In the genomic region with DNA sequence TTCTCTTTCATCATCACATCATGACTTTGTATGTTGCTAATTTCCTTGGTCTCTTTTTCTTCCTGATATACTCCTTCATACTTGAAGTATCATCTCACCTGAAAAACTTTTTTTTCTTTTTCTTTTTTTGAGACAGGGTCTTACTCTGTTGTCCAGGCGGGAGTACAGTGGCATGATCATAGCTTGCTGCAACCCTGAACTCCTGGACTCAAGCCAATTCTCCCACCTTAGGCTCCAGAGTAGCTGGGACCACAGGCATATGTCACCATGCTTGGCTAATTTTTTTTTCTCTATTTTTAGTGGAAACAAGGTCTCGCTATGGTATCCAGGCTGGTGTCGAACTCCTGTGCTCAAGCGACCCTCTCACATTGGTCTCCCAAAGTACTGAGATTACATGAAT, we compare ENCODE assay signal across 21 cellular contexts.
"Had no signal": no experiment of that assay in that cellular context is flagged by ENCODE, and none has a peak within 500 bp of the region (broad histone marks: within the 10 kb centered on the region; RNA-seq: fewer than 3 reads in every experiment).

No MANE protein-coding gene starts in this region.

- DNase-seq: dermis blood vessel endothelial cell; dorsolateral prefrontal cortex; effector CD4-positive, alpha-beta T cell; effector memory CD4-positive, alpha-beta T cell; foreskin keratinocyte; heart left ventricle; hippocampal formation; left cardiac atrium; left lung; left ventricle myocardium superior; lower lobe of right lung; mesenchymal stem cell; mucosa of descending colon; naive B cell had no signal

- H3K4me1 ChIP-seq: esophagus muscularis mucosa, foreskin keratinocyte, gastroesophageal sphincter, heart left ventricle, left lung, lower lobe of right lung had no signal

- FAIRE-seq: endothelial cell of umbilical vein, islet of Langerhans, keratinocyte had no signal

- H3K9me3 ChIP-seq: esophagus muscularis mucosa, gastroesophageal sphincter, heart left ventricle, left lung, lower lobe of right lung, mucosa of descending colon had no signal

- H3K27ac ChIP-seq: coronary artery, dorsolateral prefrontal cortex, esophagus muscularis mucosa, foreskin keratinocyte, gastroesophageal sphincter, heart left ventricle, left lung, lower lobe of right lung had no signal

- ATAC-seq: foreskin keratinocyte, gastroesophageal sphincter, heart left ventricle, left cardiac atrium, left lung, left ventricle myocardium superior, lower lobe of right lung, mucosa of descending colon had no signal

- H3K36me3 ChIP-seq: left lung, lower lobe of right lung had no signal

- H3K4me3 ChIP-seq: coronary artery, dorsolateral prefrontal cortex, esophagus muscularis mucosa, gastroesophageal sphincter, heart left ventricle, left lung, lower lobe of right lung, mucosa of descending colon had no signal

- H3K27ac Mint-ChIP-seq: mesothelial cell of epicardium, naive B cell had no signal

- H3K27me3 ChIP-seq: dorsolateral prefrontal cortex, esophagus muscularis mucosa, foreskin keratinocyte, gastroesophageal sphincter, heart left ventricle, left lung had no signal

- H3K9me3 Mint-ChIP-seq: naive B cell had no signal

- H3K27me3 Mint-ChIP-seq: naive B cell had no signal

- H3K4me1 Mint-ChIP-seq: mesothelial cell of epicardium, naive B cell had no signal

- H3K4me3 Mint-ChIP-seq: mesothelial cell of epicardium, naive B cell had no signal
